ENCODE assay signal across 22 cellular contexts in genomic region chr4:81436096-81436495, GRCh38. TPM values are rescaled to one million over a fixed set of nuclear protein-coding genes. Genes with fewer than 3 reads are reported as not detected.
"Had no signal": no experiment of that assay in that cellular context is flagged by ENCODE, and none has a peak within 500 bp of the region (broad histone marks: within the 10 kb centered on the region; RNA-seq: fewer than 3 reads in every experiment).

No MANE protein-coding gene starts in this region.

- H2AFZ ChIP-seq: hepatocyte, neural progenitor cell had no signal

- H3K9me3 ChIP-seq: gastrocnemius medialis, heart left ventricle, left lung, prostate gland, right atrium auricular region, spleen had no signal

- H3K9ac ChIP-seq: neural progenitor cell had no signal

- H3K4me3 ChIP-seq: gastrocnemius medialis, heart left ventricle, hepatocyte, left lung, neural progenitor cell, prostate gland, right atrium auricular region, spleen had no signal

- H3K27me3 ChIP-seq: gastrocnemius medialis, heart left ventricle, hepatocyte, left lung, neural progenitor cell, right atrium auricular region, spleen had no signal

- H3K4me1 ChIP-seq: gastrocnemius medialis, heart left ventricle, left lung, prostate gland, right atrium auricular region, spleen had no signal

- ATAC-seq: gastrocnemius medialis; heart left ventricle; left cardiac atrium; left lung; naive thymus-derived CD4-positive, alpha-beta T cell; sciatic nerve; stimulated activated memory B cell treated with anti-CD40 and anti-IgM and Interleukin-4, amounts not matched to agents 10 μg/mL and 1 μg/mL and 100 μg/mL, for 72 hours; stimulated activated naive CD8-positive, alpha-beta T cell treated with anti-CD3 and anti-CD28 coated beads, Interleukin-15, Interleukin-2, amounts not matched to agents 100 U/mL and 50 U/mL, for 24 hours had no signal

- DNase-seq: caudate nucleus; cerebellar nuclear complex; cortex of kidney; gastrocnemius medialis; heart left ventricle; left cardiac atrium; left lung; mesendoderm; midbrain; naive thymus-derived CD4-positive, alpha-beta T cell; spleen; stimulated activated CD4-positive, alpha-beta T cell treated with anti-CD3 and anti-CD28 coated beads, Interleukin-4, amount 100 ng/mL, for 4 hours; stimulated activated naive CD8-positive, alpha-beta T cell treated with anti-CD3 and anti-CD28 coated beads, Interleukin-15, Interleukin-2, amounts not matched to agents 100 U/mL and 50 U/mL, for 24 hours had no signal

- H3K4me2 ChIP-seq: hepatocyte, neural progenitor cell had no signal

- H3K27ac ChIP-seq: epithelial cell of prostate, gastrocnemius medialis, heart left ventricle, hepatocyte, left lung, neural progenitor cell, prostate gland, right atrium auricular region, spleen had no signal

- H3K79me2 ChIP-seq: hepatocyte had no signal

RNA-seq across cellular contexts. Expression of gene RASGEF1B, which starts 35.6 kb away (rescaled TPM):
- total RNA-seq: fibroblast of villous mesenchyme, lung microvascular endothelial cell had no signal
